9 cellular contexts compared by ENCODE assay signal in genomic region chr14:93958567-93959238, GRCh38. TPM values are rescaled to one million over a fixed set of nuclear protein-coding genes. Genes with fewer than 3 reads are reported as not detected.
DNase-seq lines count a peak whose midpoint lies in the region; ATAC-seq and TF ChIP-seq lines count a peak whose summit lies in the region.
"Had no signal": no experiment of that assay in that cellular context is flagged by ENCODE, and none has a peak within 500 bp of the region (broad histone marks: within the 10 kb centered on the region; RNA-seq: fewer than 3 reads in every experiment).

No MANE protein-coding gene starts in this region.

- H3K27me3 Mint-ChIP-seq in Caco-2 (ENCODE audit: insufficient read depth, unreplicated experiment) (no peaks in the 10 kb centered on the region), MCF 10A (ENCODE audit: insufficient read depth, unreplicated experiment) (no peaks in the 10 kb centered on the region)

- H4K20me1 ChIP-seq in osteoblast (ENCODE audit: insufficient read depth, low read length): no peaks in the 10 kb centered on the region

- CTCF ChIA-PET in Caco-2 (lab: Charles Lee): no interaction called here
- CTCF ChIA-PET in MCF 10A (lab: Yijun Ruan, JAX): interaction anchor here (0.9 to 1.2 kb wide), 2 partner anchors 12 to 94 kb away, joined by 4 read pairs; no protein-coding TSS in a partner anchor
- CTCF ChIA-PET in HEK293T (lab: Yijun Ruan, JAX): interaction anchor here (1.1 kb wide), 2 partner anchors 19 to 25 kb away, joined by 3 to 6 read pairs; no protein-coding TSS in a partner anchor

- H3K36me3 ChIP-seq in Caco-2 (ENCODE audit: control insufficient read depth, insufficient read depth, low read length) (no peaks in the 10 kb centered on the region), KOPT-K1 (ENCODE audit: insufficient read depth, low read length) (no peaks in the 10 kb centered on the region), osteoblast (ENCODE audit: insufficient read depth, low read length) (no peaks in the 10 kb centered on the region), aorta (ENCODE audit: control insufficient read depth in 1 of 2, insufficient read depth in 2 of 2, low read length in 1 of 2) (peaks cover 0 to 3% of the 10 kb centered on the region in 2 donors)

- peaks cover 39% of the 10 kb centered on the region for H3K4me1 ChIP-seq in Caco-2
- peaks cover 16% of the 10 kb centered on the region for H3K4me1 ChIP-seq in osteoblast (ENCODE audit: insufficient read depth, low read length)
- no peaks in the 10 kb centered on the region for H3K4me1 ChIP-seq in aorta (ENCODE audit: control insufficient read depth in 1 of 2, insufficient read depth in 2 of 2, low read length in 2 of 2)

- H3K27ac ChIP-seq in KOPT-K1 (ENCODE audit: low read depth, low read length, poor library complexity, severe bottlenecking) (peak overlapping the region; percentile 0), osteoblast (ENCODE audit: low read depth, low read length) (peak overlapping the region; percentile 6), aorta (ENCODE audit: low read depth in 1 of 2, low read length in 2 of 2) (no peak overlapping the region)

- WGBS in aorta, 2 donors: 90 to 91% methylated on average over 7 of the region's 7 CpGs

- peak overlapping the region; percentile 2 for H3K4me2 ChIP-seq in osteoblast (ENCODE audit: insufficient read depth, low read length)

- no peak for ATAC-seq in HG03097 (IDR thresholded peaks at IDR 0.05; ENCODE audit: low FRiP score, unreplicated experiment)
- ATAC-seq in aorta (ENCODE audit: low FRiP score): no peak

- H3K36me3 Mint-ChIP-seq in Caco-2 (ENCODE audit: insufficient read depth, unreplicated experiment): no peaks in the 10 kb centered on the region
- peaks cover 6% of the 10 kb centered on the region for H3K36me3 Mint-ChIP-seq in MCF 10A (ENCODE audit: insufficient read depth, unreplicated experiment)

- H3K4me1 Mint-ChIP-seq in Caco-2 (ENCODE audit: low read depth, unreplicated experiment) (peaks cover 14% of the 10 kb centered on the region), MCF 10A (ENCODE audit: insufficient read depth, unreplicated experiment) (peaks cover 16% of the 10 kb centered on the region)

- H3K27me3 ChIP-seq in Caco-2 (replicated peaks; ENCODE audit: control insufficient read depth, insufficient read depth, low read length): no peaks in the 10 kb centered on the region
- H3K27me3 ChIP-seq in osteoblast (ENCODE audit: insufficient read depth, low read length): no peaks in the 10 kb centered on the region
- H3K27me3 ChIP-seq in aorta (ENCODE audit: control insufficient read depth in 1 of 2, insufficient read depth in 2 of 2, low read length in 1 of 2): no peaks in the 10 kb centered on the region

- BruUV-seq in Caco-2 (replicated peaks; lab: Mats Ljungman, UMichigan) (TSS peak; percentile 99), MCF 10A (replicated peaks; lab: Mats Ljungman, UMichigan) (no TSS peak)

- no peak overlapping the region for H2AFZ ChIP-seq in osteoblast (ENCODE audit: low read length)

- H3K9me3 Mint-ChIP-seq in Caco-2 (ENCODE audit: unreplicated experiment): no peaks in the 10 kb centered on the region
- H3K9me3 Mint-ChIP-seq in MCF 10A (ENCODE audit: unreplicated experiment): no peaks in the 10 kb centered on the region

- no peak for TF ChIP-seq CTCF in Caco-2 (IDR thresholded peaks at IDR 0.05; ENCODE audit: insufficient read depth in 1 of 2, low read depth in 1 of 2, low read length in 1 of 2, severe bottlenecking in 1 of 2, unreplicated experiment in 1 of 2)
- no peak for TF ChIP-seq CTCF in MCF 10A (IDR thresholded peaks at IDR 0.05; ENCODE audit: unreplicated experiment)
- TF ChIP-seq CTCF in osteoblast (IDR thresholded peaks at IDR 0.05; ENCODE audit: extremely low read depth, low read depth, low read length): no peak

- H3K9me3 ChIP-seq in Caco-2: no peaks in the 10 kb centered on the region
- H3K9me3 ChIP-seq in KOPT-K1 (ENCODE audit: insufficient read depth, low read length, poor library complexity, severe bottlenecking): no peaks in the 10 kb centered on the region
- H3K9me3 ChIP-seq in osteoblast (ENCODE audit: low read depth, low read length): no peaks in the 10 kb centered on the region
- no peaks in the 10 kb centered on the region for H3K9me3 ChIP-seq in aorta (ENCODE audit: control insufficient read depth, low read length)

- H3K4me3 Mint-ChIP-seq in Caco-2 (ENCODE audit: unreplicated experiment) (peak overlapping the region; percentile 45), MCF 10A (ENCODE audit: unreplicated experiment) (peak overlapping the region; percentile 18)

- H3K27ac Mint-ChIP-seq in Caco-2 (ENCODE audit: unreplicated experiment) (peak overlapping the region; percentile 98), MCF 10A (ENCODE audit: low read depth, unreplicated experiment) (peak overlapping the region; percentile 79)

- DNase-seq in Caco-2 (no peak), MCF 10A (ENCODE audit: unreplicated experiment) (no peak), osteoblast (ENCODE audit: insufficient read length, low spot score, missing footprints) (peak; percentile 15), HEK293T (ENCODE audit: extremely low spot score) (no peak), NCI-H1417 treated with DMSO at 0.1 percent for 48 hours (lab: John Stamatoyannopoulos, UW) (no peak), aorta (no peak)
- DNase-seq: NCI-H187 treated with DMSO at 0.1 percent for 48 hours had no signal

- no peaks in the 10 kb centered on the region for H3K79me2 ChIP-seq in osteoblast (ENCODE audit: insufficient read depth, low read length)

- H3K4me3 ChIP-seq in Caco-2 (ENCODE audit: low read depth, low read length) (no peak overlapping the region), osteoblast (ENCODE audit: insufficient read depth, low read length) (no peak overlapping the region), aorta (ENCODE audit: low read length in 2 of 2) (no peak overlapping the region)

- POLR2A ChIA-PET in Caco-2 (lab: Charles Lee) (interaction anchor here (0.6 kb wide), 1 partner anchor 122 kb away, joined by 3 read pairs; the partner anchor contains the start of genes DDX24 and IFI27L1), MCF 10A (lab: Yijun Ruan, JAX) (interaction anchor here (1.0 to 3.4 kb wide), 2 partner anchors 18 to 123 kb away, joined by 3 to 11 read pairs; partner anchors contain the start of genes DDX24 and IFI27L1), HEK293T (lab: Yijun Ruan, JAX) (interaction anchor here (0.8 kb wide), 1 partner anchor 9 kb away, joined by 5 read pairs; no protein-coding TSS in a partner anchor)

- intact Hi-C loops in Caco-2 (cut with micrococcal nuclease; ENCODE audit: unreplicated experiment) (loop anchor here (5.0 kb wide), 1 partner anchor 44 kb away; no protein-coding TSS in a partner anchor), MCF 10A (cut with micrococcal nuclease) (loop anchor here (1.0 to 2.0 kb wide), 2 partner anchors 18 to 37 kb away; no protein-coding TSS in a partner anchor), aorta (cut with DNase I) (loop anchor here (5.0 kb wide), 1 partner anchor 39 kb away; the partner anchor contains the start of gene CCDC197 (in 2 of the 2))

TF ChIP-seq in HEK293T, 16 proteins besides CTCF, POLR2A, EP300 and RAD21:
- TF ChIP-seq HDGF (IDR thresholded peaks at IDR 0.05; ENCODE audit: borderline replicate concordance) (no peak), BHLHE40 (IDR thresholded peaks at IDR 0.05; ENCODE audit: borderline replicate concordance) (no peak), NFRKB (IDR thresholded peaks at IDR 0.05) (no peak), LEF1 (IDR thresholded peaks at IDR 0.05; ENCODE audit: borderline replicate concordance) (no peak), TARDBP (IDR thresholded peaks at IDR 0.05) (no peak), ZNF384 (IDR thresholded peaks at IDR 0.05) (no peak), FOXA1 (IDR thresholded peaks at IDR 0.05) (no peak), SP1 (IDR thresholded peaks at IDR 0.05) (no peak), CTBP1 (IDR thresholded peaks at IDR 0.05; ENCODE audit: borderline replicate concordance) (no peak), FOXM1 (IDR thresholded peaks at IDR 0.05; ENCODE audit: borderline replicate concordance) (no peak), L3MBTL2 (conservative IDR thresholded peaks at IDR 0.05) (no peak), ARNT (IDR thresholded peaks at IDR 0.05) (no peak), PKNOX1 (IDR thresholded peaks at IDR 0.05) (no peak), ELF4 (IDR thresholded peaks at IDR 0.05) (no peak)

RNA-seq across cellular contexts. Expression of gene ASB2, which starts 17.7 kb away (rescaled TPM):
- total RNA-seq in Caco-2 (2022) (0.21 TPM in 1 of 2 replicates, not detected in the other), MCF 10A (2022) (not detected in 2 replicates), osteoblast (0.88 and 1.1 TPM in 2 replicates), aorta (10 to 100 TPM; 53.3 to 57.0 TPM)
- 10 to 100 TPM in 1 of 2 donors, 1 to 10 TPM in 1; 9.1 to 24.8 TPM for polyA plus RNA-seq in aorta

RNA-seq across cellular contexts. Expression of gene FAM181A, which starts 31.6 kb away (rescaled TPM):
- not detected in 2 replicates for total RNA-seq in Caco-2 (2022)
- total RNA-seq in MCF 10A (2022): not detected in 2 replicates
- total RNA-seq in osteoblast: not detected in 2 replicates
- not detected for total RNA-seq in aorta
- not detected for polyA plus RNA-seq in aorta

RNA-seq across cellular contexts. Expression of gene CCDC197, which starts 38.4 kb away (rescaled TPM):
- total RNA-seq in Caco-2 (2022): not detected in 2 replicates
- not detected in 2 replicates for total RNA-seq in MCF 10A (2022)
- total RNA-seq in osteoblast: not detected in 2 replicates
- total RNA-seq in aorta: under 1 TPM in 1 of 2 donors, not detected in 1; 0.60 TPM
- not detected for polyA plus RNA-seq in aorta

Comparison
In these comparisons a context has a peak if more than half of its experiments do, and no peak if none do; other contexts are left out.
1. H3K27ac ChIP-seq: peak in KOPT-K1 (single experiment) and osteoblast (single experiment); none in aorta (0 of 2).
2. RNA of gene ASB2, which starts 17.7 kb away (total RNA-seq): 53.3 to 57.0 TPM in aorta; 0.88 to 1.1 TPM in osteoblast, 0.21 TPM in Caco-2 and not detected in MCF 10A; every median in the first group is over 10 times any median in the second.